In the genomic region with DNA sequence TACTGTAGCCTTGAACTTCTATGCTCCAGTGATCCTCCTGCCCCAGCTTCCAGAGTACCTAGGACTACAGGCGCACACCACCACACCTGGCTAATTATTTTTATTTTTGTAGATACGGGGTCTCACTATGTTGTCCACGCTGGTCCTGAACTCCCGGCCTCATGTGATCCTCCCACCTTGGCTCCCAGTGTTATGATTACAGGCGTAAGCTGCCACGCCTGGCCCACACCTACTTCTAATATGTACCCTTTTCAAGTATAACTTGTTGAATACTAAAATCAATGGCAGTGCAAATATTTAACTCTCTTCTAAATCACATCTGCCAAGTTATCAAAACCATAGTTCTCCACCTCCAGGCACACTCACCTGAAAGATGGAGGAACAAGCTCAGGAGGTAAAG, we compare ENCODE assay signal across 27 cellular contexts.
"Had no signal": no experiment of that assay in that cellular context is flagged by ENCODE, and none has a peak within 500 bp of the region (broad histone marks: within the 10 kb centered on the region; RNA-seq: fewer than 3 reads in every experiment).

No MANE protein-coding gene starts in this region.

- H3K4me1 ChIP-seq: foreskin keratinocyte had no signal

- H3K4me2 ChIP-seq: hepatocyte had no signal

- H3K27ac ChIP-seq: coronary artery, dorsolateral prefrontal cortex, esophagus muscularis mucosa, foreskin keratinocyte, gastroesophageal sphincter, heart left ventricle, hepatocyte had no signal

- H3K79me2 ChIP-seq: hepatocyte had no signal

- H3K4me3 ChIP-seq: coronary artery, dorsolateral prefrontal cortex, esophagus muscularis mucosa, gastroesophageal sphincter, heart left ventricle, hepatocyte, lung had no signal

- H3K4me1 Mint-ChIP-seq: immature natural killer cell had no signal

- FAIRE-seq: colon, endothelial cell of umbilical vein, frontal cortex, kidney had no signal

- H3K4me3 Mint-ChIP-seq: immature natural killer cell; memory B cell; naive thymus-derived CD4-positive, alpha-beta T cell had no signal

- ATAC-seq: foreskin keratinocyte; gastroesophageal sphincter; heart left ventricle; left colon; left lobe of liver; left ventricle myocardium superior; naive thymus-derived CD4-positive, alpha-beta T cell had no signal

- H3K9me3 ChIP-seq: esophagus muscularis mucosa, gastroesophageal sphincter, heart left ventricle had no signal

- DNase-seq: dermis blood vessel endothelial cell; dorsolateral prefrontal cortex; effector CD4-positive, alpha-beta T cell; effector memory CD4-positive, alpha-beta T cell; foreskin keratinocyte; heart left ventricle; hypothalamus; immature natural killer cell; islet precursor cell; kidney; kidney glomerular epithelial cell; left colon; left ventricle myocardium superior; mammary epithelial cell; mesendoderm; midbrain; naive thymus-derived CD4-positive, alpha-beta T cell had no signal

- H2AFZ ChIP-seq: hepatocyte had no signal

- H3K27me3 ChIP-seq: dorsolateral prefrontal cortex, esophagus muscularis mucosa, foreskin keratinocyte, gastroesophageal sphincter, heart left ventricle, hepatocyte had no signal

- H3K9me3 Mint-ChIP-seq: immature natural killer cell, memory B cell had no signal

- H3K27ac Mint-ChIP-seq: immature natural killer cell, memory B cell had no signal

- H3K27me3 Mint-ChIP-seq: memory B cell; naive thymus-derived CD4-positive, alpha-beta T cell had no signal
